9 cellular contexts compared by ENCODE assay signal in the genomic region with DNA sequence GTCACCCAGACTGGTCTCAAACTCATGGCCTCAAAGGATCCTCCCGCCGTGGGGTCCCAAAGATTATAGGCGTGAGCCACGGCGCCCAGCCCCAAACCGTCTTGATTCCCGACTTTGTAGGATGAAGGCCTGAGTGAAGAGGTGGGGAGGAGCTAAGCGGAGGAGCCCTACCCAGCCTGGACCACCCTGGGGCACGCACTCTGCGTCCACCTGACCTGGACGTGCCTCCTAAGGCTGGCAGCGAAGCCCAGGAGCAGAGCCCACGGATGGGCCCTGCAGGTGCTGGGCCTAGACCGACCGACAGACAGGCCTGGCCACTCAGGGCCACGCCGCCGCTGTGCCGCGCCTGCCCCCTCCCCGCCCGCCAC. TPM values are rescaled to one million over a fixed set of nuclear protein-coding genes. Genes with fewer than 3 reads are reported as not detected.
DNase-seq lines count a peak whose midpoint lies in the region; ATAC-seq, FAIRE-seq and TF ChIP-seq lines count a peak whose summit lies in the region.
"Not testable (repeated sequence)": the region's sequence is repeated elsewhere in the genome, so short reads cannot be mapped to it uniquely, and the experiment has no call there.
"Had no signal": no experiment of that assay in that cellular context is flagged by ENCODE, and none has a peak within 500 bp of the region (broad histone marks: within the 10 kb centered on the region; RNA-seq: fewer than 3 reads in every experiment).

No MANE protein-coding gene starts in this region.

- peaks cover 15 to 56% (median 33%) of the 10 kb centered on the region in 4 donors for H3K4me1 Mint-ChIP-seq in CD4-positive, alpha-beta memory T cell
- peaks cover 12% of the 10 kb centered on the region for H3K4me1 Mint-ChIP-seq in astrocyte (ENCODE audit: low read depth, unreplicated experiment)

- TF ChIP-seq CTCF in astrocyte (IDR thresholded peaks at IDR 0.05; ENCODE audit: insufficient read depth, low read depth, low read length): not testable (repeated sequence)

- H3K4me1 ChIP-seq in CD4-positive, alpha-beta memory T cell (ENCODE audit: insufficient read depth, low read length): peaks cover 38% of the 10 kb centered on the region
- not testable (repeated sequence) for H3K4me1 ChIP-seq in HUES64 (ENCODE audit: insufficient read depth, low read length); mesodermal cell (ENCODE audit: control insufficient read depth, insufficient read depth, low read length, poor library complexity, severe bottlenecking)
- H3K4me1 ChIP-seq in astrocyte (ENCODE audit: insufficient read depth, low read length): peaks cover 12% of the 10 kb centered on the region

- H3K36me3 ChIP-seq in CD4-positive, alpha-beta memory T cell (ENCODE audit: insufficient read depth, low read length); HUES64 (ENCODE audit: insufficient read depth, low read length); astrocyte (ENCODE audit: insufficient read depth, low read length): not testable (repeated sequence)
- H3K36me3 ChIP-seq in mesodermal cell (ENCODE audit: control insufficient read depth, insufficient read depth, low read length): peaks cover 27% of the 10 kb centered on the region

- peaks cover 0 to 21% of the 10 kb centered on the region in 2 donors for H3K36me3 Mint-ChIP-seq in CD4-positive, alpha-beta memory T cell
- H3K36me3 Mint-ChIP-seq in astrocyte (ENCODE audit: low read depth, unreplicated experiment): not testable (repeated sequence)

- POLR2A ChIA-PET in CD4-positive, alpha-beta memory T cell (lab: Charles Lee; ENCODE audit: partially characterized antibody): interaction anchor here (1.5 to 2.0 kb wide), 3 partner anchors 8 to 191 kb away, joined by 4 to 12 read pairs (median 5); no protein-coding TSS in a partner anchor

- CTCF ChIA-PET in CD4-positive, alpha-beta memory T cell (lab: Charles Lee; ENCODE audit: partially characterized antibody): interaction anchor here (1.1 to 2.2 kb wide), 2 partner anchors 78 to 1149 kb away, joined by 6 to 8 read pairs; a partner anchor contains a TSS

- peak overlapping the region; percentile 94 for H3K27ac ChIP-seq in CD4-positive, alpha-beta memory T cell (ENCODE audit: low read depth, low read length)
- H3K27ac ChIP-seq in HUES64 (ENCODE audit: low read depth, low read length); astrocyte (ENCODE audit: low read depth, low read length); mesodermal cell (ENCODE audit: low read depth, low read length, severe bottlenecking): not testable (repeated sequence)

- H3K4me3 ChIP-seq in CD4-positive, alpha-beta memory T cell (ENCODE audit: low read length in 2 of 2): peak overlapping the region; percentile 34 to 90
- H3K4me3 ChIP-seq in HUES64 (ENCODE audit: low read length): peak overlapping the region; percentile 70
- H3K4me3 ChIP-seq in astrocyte (ENCODE audit: insufficient read depth, low read depth, low read length): peak overlapping the region; percentile 51
- H3K4me3 ChIP-seq in mesodermal cell (ENCODE audit: extremely low read depth, insufficient read depth, low read length, poor library complexity, severe bottlenecking): peak overlapping the region; percentile 34

- H3K27me3 ChIP-seq in CD4-positive, alpha-beta memory T cell (ENCODE audit: insufficient read depth, low read length); HUES64 (ENCODE audit: insufficient read depth, low read length); astrocyte (ENCODE audit: insufficient read depth, low read length): not testable (repeated sequence)

- H3K79me2 ChIP-seq in astrocyte (ENCODE audit: insufficient read depth, low read length): peaks cover 70% of the 10 kb centered on the region

- not testable (repeated sequence) for FAIRE-seq in astrocyte (lab: Jason Lieb, UNC)

- peak overlapping the region; percentile 85 to 93 (median 88) for H3K4me3 Mint-ChIP-seq in CD4-positive, alpha-beta memory T cell
- H3K4me3 Mint-ChIP-seq in astrocyte (ENCODE audit: unreplicated experiment): peak overlapping the region; percentile 85

- H3K27me3 Mint-ChIP-seq in CD4-positive, alpha-beta memory T cell; astrocyte (ENCODE audit: low read depth, unreplicated experiment): not testable (repeated sequence)

- H3K9ac ChIP-seq in HUES64 (ENCODE audit: low read depth, low read length) (peak overlapping the region; percentile 60), astrocyte (ENCODE audit: low read length) (peak overlapping the region; percentile 72)

- peak in 3 of 5 donors; percentile 7 to 31 (median 11) for DNase-seq in CD4-positive, alpha-beta memory T cell
- peak; percentile 32 for DNase-seq in SK-N-DZ (ENCODE audit: low spot score)
- DNase-seq in astrocyte (ENCODE audit: low read depth): not testable (repeated sequence)
- DNase-seq in fibroblast of peridontal ligament (ENCODE audit: extremely low read depth): peak; percentile 6
- peak; percentile 13 for DNase-seq in stimulated activated CD4-positive, alpha-beta T cell treated with anti-CD3 and anti-CD28 coated beads, Interleukin-1b, Interleukin-23, amount 100 ng/mL, for 48 hours

- not testable (repeated sequence) for H3K9me3 ChIP-seq in CD4-positive, alpha-beta memory T cell (ENCODE audit: control insufficient read depth in 1 of 2, low read length in 2 of 2); HUES64 (ENCODE audit: insufficient read depth, low read depth, low read length); astrocyte (ENCODE audit: insufficient read depth, low read depth, low read length); mesodermal cell (ENCODE audit: control insufficient read depth, low read length)

- H3K4me2 ChIP-seq in astrocyte (ENCODE audit: low read length): peak overlapping the region; percentile 83

- ATAC-seq in GM21717 (IDR thresholded peaks at IDR 0.05; ENCODE audit: unreplicated experiment): peak; percentile 12

- peak overlapping the region; percentile 89 to 94 (median 92) for H3K27ac Mint-ChIP-seq in CD4-positive, alpha-beta memory T cell
- not testable (repeated sequence) for H3K27ac Mint-ChIP-seq in astrocyte (ENCODE audit: unreplicated experiment)

- peak overlapping the region; percentile 79 for H2AFZ ChIP-seq in astrocyte (ENCODE audit: low read depth, low read length)

- WGBS in HUES64: 15% methylated on average over 12 of the region's 22 CpGs
- 12 to 23% methylated on average over 6 of the region's 22 CpGs for WGBS in mesodermal cell (ENCODE audit: insufficient coverage in 2 of 2), 2 experiments

- not testable (repeated sequence) for H3K9me3 Mint-ChIP-seq in CD4-positive, alpha-beta memory T cell; astrocyte (ENCODE audit: unreplicated experiment)

- peaks cover 16% of the 10 kb centered on the region for H4K20me1 ChIP-seq in astrocyte (ENCODE audit: insufficient read depth, low read length)

- intact Hi-C loops in CD4-positive, alpha-beta memory T cell (cut with micrococcal nuclease): loop anchor here (5.0 kb wide), 5 partner anchors 79 to 1149 kb away; a partner anchor contains a TSS

RNA-seq across cellular contexts. Expression of a gene that starts 0.7 kb away (rescaled TPM):
- 100 to 1,000 TPM; 108 to 115 TPM for total RNA-seq in CD4-positive, alpha-beta memory T cell
- polyA plus RNA-seq in CD4-positive, alpha-beta memory T cell: 100 to 1,000 TPM in 1 of 2 donors, 10 to 100 TPM in 1; 97.6 to 126 TPM
- polyA plus RNA-seq in HUES64 (2013, experiment 1 of 2): 86.3 TPM
- 99.3 TPM for polyA plus RNA-seq in HUES64 (2013, experiment 2 of 2)
- 296 and 299 TPM in 2 replicates for polyA plus RNA-seq in SK-N-DZ (2014; cell fraction: cytosol; rRNA removed)
- polyA plus RNA-seq in SK-N-DZ (2014; cell fraction: nucleus; rRNA removed): 229 and 277 TPM in 2 replicates
- total RNA-seq in astrocyte: 97.1 and 105 TPM in 2 replicates
- polyA plus RNA-seq in mesodermal cell (2013, experiment 1 of 2): 117 TPM
- polyA plus RNA-seq in mesodermal cell (2013, experiment 2 of 2): 92.9 TPM

RNA-seq across cellular contexts. Expression of a gene that starts 15.5 kb away (rescaled TPM):
- total RNA-seq in CD4-positive, alpha-beta memory T cell: not detected
- not detected for polyA plus RNA-seq in CD4-positive, alpha-beta memory T cell
- polyA plus RNA-seq in HUES64 (2013, experiment 1 of 2): 0.20 TPM
- polyA plus RNA-seq in HUES64 (2013, experiment 2 of 2): not detected
- polyA plus RNA-seq in SK-N-DZ (2014; cell fraction: cytosol; rRNA removed): not detected in 2 replicates
- polyA plus RNA-seq in SK-N-DZ (2014; cell fraction: nucleus; rRNA removed): not detected in 2 replicates
- not detected in 2 replicates for total RNA-seq in astrocyte
- polyA plus RNA-seq in mesodermal cell (2013, experiment 1 of 2): not detected
- polyA plus RNA-seq in mesodermal cell (2013, experiment 2 of 2): not detected
- total RNA-seq: T-helper 1 cell treated with Interleukin-12 subunit alpha and Interleukin-12 subunit beta and Interleukin-4 antibody, amounts not matched to agents 30 ng/mL and 1 ng/mL, for 36 hours had no signal

RNA-seq across cellular contexts. Expression of a gene that starts 36.2 kb away (rescaled TPM):
- total RNA-seq in CD4-positive, alpha-beta memory T cell: under 1 TPM in 1 of 2 experiments, not detected in 1; 0.38 TPM
- under 1 TPM; 0.42 to 0.54 TPM for polyA plus RNA-seq in CD4-positive, alpha-beta memory T cell
- 17.6 TPM for polyA plus RNA-seq in HUES64 (2013, experiment 1 of 2)
- 19.5 TPM for polyA plus RNA-seq in HUES64 (2013, experiment 2 of 2)
- polyA plus RNA-seq in SK-N-DZ (2014; cell fraction: cytosol; rRNA removed): 39.8 and 58.3 TPM in 2 replicates
- polyA plus RNA-seq in SK-N-DZ (2014; cell fraction: nucleus; rRNA removed): 365 and 467 TPM in 2 replicates
- 6.5 and 7.2 TPM in 2 replicates for total RNA-seq in astrocyte
- 52.0 TPM for polyA plus RNA-seq in mesodermal cell (2013, experiment 1 of 2)
- 41.9 TPM for polyA plus RNA-seq in mesodermal cell (2013, experiment 2 of 2)
